ENCODE assay signal across 8 cellular contexts in the genomic region with DNA sequence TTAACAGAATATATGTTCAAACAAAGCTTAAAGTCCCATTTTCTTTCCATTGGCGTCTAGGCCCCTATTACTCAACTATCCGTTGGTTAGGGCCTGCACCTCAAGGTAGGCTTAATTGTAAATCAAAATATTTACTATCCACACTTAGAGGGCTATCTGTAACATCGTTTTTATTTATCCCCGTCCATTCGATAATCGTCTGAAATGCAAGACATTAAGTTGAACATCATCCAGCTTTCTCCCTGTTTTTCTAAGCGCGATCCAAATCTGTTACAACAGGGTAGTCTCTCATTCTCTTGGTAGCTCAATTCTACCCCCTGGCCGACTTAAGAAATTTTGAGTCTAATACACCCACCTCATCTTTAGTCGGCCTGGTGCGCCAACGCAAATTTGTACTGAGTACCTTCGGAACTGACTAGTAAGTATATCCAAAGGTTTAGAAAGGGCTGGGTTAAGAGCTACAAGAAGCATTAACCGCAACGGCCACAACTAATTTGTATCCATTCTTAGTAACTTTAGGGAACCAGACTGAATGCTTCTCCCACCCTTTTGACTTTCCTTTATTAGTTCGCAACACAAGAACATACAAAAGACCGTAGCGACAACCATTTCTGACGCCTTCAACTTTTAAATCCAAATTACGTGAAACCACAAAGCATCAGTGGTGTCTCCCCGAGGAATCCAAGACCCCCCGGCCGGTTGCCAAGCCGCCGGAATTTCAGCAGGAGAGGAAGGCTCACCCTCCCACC. TPM values are rescaled to one million over a fixed set of nuclear protein-coding genes. Genes with fewer than 3 reads are reported as not detected.
A peak's percentile ranks its signal among the peaks of the same experiment; 100 is the strongest.
DNase-seq lines count a peak whose midpoint lies in the region; ATAC-seq and TF ChIP-seq lines count a peak whose summit lies in the region.

No MANE protein-coding gene starts in this region.

- H3K4me3 Mint-ChIP-seq in activated CD8-positive, alpha-beta T cell treated with anti-CD3 and anti-CD28 coated beads for 36 hours = peak overlapping the region; percentile 94

- CTCF ChIA-PET in activated CD8-positive, alpha-beta T cell treated with anti-CD3 and anti-CD28 coated beads for 36 hours (lab: Charles Lee) = interaction anchor here (1.0 to 3.0 kb wide), 6 partner anchors 31 to 367 kb away, joined by 3 to 14 read pairs (median 4); no protein-coding TSS in a partner anchor

- H3K9me3 Mint-ChIP-seq in activated CD8-positive, alpha-beta T cell treated with anti-CD3 and anti-CD28 coated beads for 36 hours = no peaks in the 10 kb centered on the region

- H3K4me1 ChIP-seq in endocrine pancreas (ENCODE audit: control insufficient read depth, insufficient read depth, low read length) (no peaks in the 10 kb centered on the region), mucosa of descending colon (ENCODE audit: low read depth) (peaks cover 6% of the 10 kb centered on the region)

- peak overlapping the region; percentile 98 for H3K27ac Mint-ChIP-seq in activated CD8-positive, alpha-beta T cell treated with anti-CD3 and anti-CD28 coated beads for 36 hours

- TF ChIP-seq CTCF in activated CD8-positive, alpha-beta T cell treated with anti-CD3 and anti-CD28 coated beads for 36 hours (IDR thresholded peaks at IDR 0.05) = no peak
- TF ChIP-seq CTCF in mucosa of descending colon (IDR thresholded peaks at IDR 0.05) = no peak

- H3K4me3 ChIP-seq in endocrine pancreas (ENCODE audit: control insufficient read depth, insufficient read depth, low read length) (peak overlapping the region; percentile 83), mucosa of descending colon (peak overlapping the region; percentile 58)

- DNase-seq in G401 (ENCODE audit: low spot score) = peak; percentile 56
- peak; percentile 47 for DNase-seq in NCI-H146 (lab: John Stamatoyannopoulos, UW)
- DNase-seq in activated CD8-positive, alpha-beta T cell treated with anti-CD3 and anti-CD28 coated beads for 36 hours = peak; percentile 61
- peak in 1 of 3 donors; percentile 53 for DNase-seq in mucosa of descending colon
- peak; percentile 46 for DNase-seq in stimulated activated naive CD4-positive, alpha-beta T cell treated with Interleukin-2 at 50 U/mL for 16 hours (lab: John Stamatoyannopoulos, UW)
- DNase-seq in left lobe of liver (ENCODE audit: low spot score) = no peak

- H3K36me3 Mint-ChIP-seq in activated CD8-positive, alpha-beta T cell treated with anti-CD3 and anti-CD28 coated beads for 36 hours (ENCODE audit: low read depth) = peaks cover 14% of the 10 kb centered on the region

- H3K36me3 ChIP-seq in endocrine pancreas (ENCODE audit: control insufficient read depth, insufficient read depth, low read length) = no peaks in the 10 kb centered on the region
- peaks cover 5% of the 10 kb centered on the region for H3K36me3 ChIP-seq in mucosa of descending colon (ENCODE audit: low read depth)

- POLR2A ChIA-PET in activated CD8-positive, alpha-beta T cell treated with anti-CD3 and anti-CD28 coated beads for 36 hours (lab: Charles Lee) = interaction anchor here (0.6 to 3.5 kb wide), 26 partner anchors 8 to 846 kb away, joined by 3 to 37 read pairs (median 4); a partner anchor contains a TSS

- peaks cover 22% of the 10 kb centered on the region for H3K4me1 Mint-ChIP-seq in activated CD8-positive, alpha-beta T cell treated with anti-CD3 and anti-CD28 coated beads for 36 hours (ENCODE audit: low read depth)

- no peak for ATAC-seq in activated CD8-positive, alpha-beta T cell treated with anti-CD3 and anti-CD28 coated beads for 36 hours
- ATAC-seq in mucosa of descending colon (no peak), left lobe of liver (no peak), GM18511 (IDR thresholded peaks at IDR 0.05; ENCODE audit: unreplicated experiment) (no peak)

- H3K27me3 ChIP-seq in endocrine pancreas (ENCODE audit: control insufficient read depth, insufficient read depth, low read length) = no peaks in the 10 kb centered on the region

- in situ Hi-C loops in G401 (cut with HindIII; ENCODE audit: low sequenced_read_pairs) = no loop called here

- H3K27me3 Mint-ChIP-seq in activated CD8-positive, alpha-beta T cell treated with anti-CD3 and anti-CD28 coated beads for 36 hours = no peaks in the 10 kb centered on the region

- H3K9ac ChIP-seq in endocrine pancreas (ENCODE audit: control insufficient read depth, insufficient read depth, low read length) = peak overlapping the region; percentile 72

- H3K9me3 ChIP-seq in endocrine pancreas (ENCODE audit: control insufficient read depth, low read length) (no peaks in the 10 kb centered on the region), mucosa of descending colon (no peaks in the 10 kb centered on the region)

- intact Hi-C loops in activated CD8-positive, alpha-beta T cell treated with anti-CD3 and anti-CD28 coated beads for 36 hours (cut with micrococcal nuclease) = loop anchor here (1.0 kb wide), 1 partner anchor 75 kb away; a partner anchor contains a TSS
- intact Hi-C loops in mucosa of descending colon (cut with DNase I, micrococcal nuclease) = no loop called here

RNA-seq across cellular contexts. Expression of a gene that starts 1.1 kb away (rescaled TPM):
- 4.7 and 24.5 TPM in 2 replicates for total RNA-seq in G401 (2014; rRNA removed; shearing (Covaris generic))
- total RNA-seq in activated CD8-positive, alpha-beta T cell treated with anti-CD3 and anti-CD28 coated beads for 36 hours = 10 to 100 TPM; 26.5 to 33.7 TPM
- 10 to 100 TPM; 20.3 to 40.3 (median 23.6) TPM for total RNA-seq in mucosa of descending colon
- total RNA-seq in left lobe of liver = 7.0 TPM
